In genomic region chr11:126267650-126268049, GRCh38 we compare ENCODE assay signal across 7 cellular contexts. TPM values are rescaled to one million over a fixed set of nuclear protein-coding genes. Genes with fewer than 3 reads are reported as not detected.
A peak's percentile ranks its signal among the peaks of the same experiment; 100 is the strongest.
DNase-seq lines count a peak whose midpoint lies in the region; ATAC-seq and TF ChIP-seq lines count a peak whose summit lies in the region.

No MANE protein-coding gene starts in this region.

- H3K36me3 ChIP-seq in HEK293 (ENCODE audit: control insufficient read depth in 2 of 2, insufficient read depth in 1 of 2, low read length in 2 of 2): peaks cover 4 to 64% of the 10 kb centered on the region in 2 experiments; a peak in 2 of 3 replicates

- H3K4me3 Mint-ChIP-seq in activated T-helper 1 cell treated with anti-CD3 and anti-CD28 coated beads, Interleukin-12 subunit alpha, Interleukin-12 subunit beta, Interleukin-2, Interleukin-4 antibody, amounts not matched to agents 30 ng/mL and 10 ng/mL and 1 ng/mL, durations not matched to agents 14 hours and 24 hours and 36 hours: peak overlapping the region; percentile 99
- peak overlapping the region; percentile 98 for H3K4me3 Mint-ChIP-seq in stimulated activated effector memory CD8-positive, alpha-beta T cell treated with anti-CD3 and anti-CD28 coated beads, Interleukin-12 subunit alpha, Interleukin-12 subunit beta, amount 100 ng/mL, for 72 hours

- no peak for DNase-seq in activated T-helper 1 cell treated with anti-CD3 and anti-CD28 coated beads, Interleukin-12 subunit alpha, Interleukin-12 subunit beta, Interleukin-2, Interleukin-4 antibody, amounts not matched to agents 30 ng/mL and 10 ng/mL and 1 ng/mL, durations not matched to agents 14 hours and 24 hours and 36 hours (ENCODE audit: low spot score)
- DNase-seq in stimulated activated effector memory CD8-positive, alpha-beta T cell treated with anti-CD3 and anti-CD28 coated beads, Interleukin-12 subunit alpha, Interleukin-12 subunit beta, amount 100 ng/mL, for 72 hours (ENCODE audit: low spot score in 2 of 2): no peak
- DNase-seq in iPS-NIHi7 (ENCODE audit: extremely low spot score) (no peak), GM20000 (ENCODE audit: low spot score) (no peak), KBM-7 (no peak)

- no peak for ATAC-seq in stimulated activated effector memory CD8-positive, alpha-beta T cell treated with anti-CD3 and anti-CD28 coated beads, Interleukin-12 subunit alpha, Interleukin-12 subunit beta, amount 100 ng/mL, for 72 hours

- CTCF ChIA-PET in HEK293 (lab: Yijun Ruan, JAX): interaction anchor here (0.7 kb wide), 1 partner anchor 344 kb away, joined by 4 read pairs; no protein-coding TSS in a partner anchor

- POLR2A ChIA-PET in HEK293 (lab: Yijun Ruan, JAX): interaction anchor here (1.4 kb wide), 1 partner anchor 87 kb away, joined by 4 read pairs; no protein-coding TSS in a partner anchor

- H3K9me3 ChIP-seq in HEK293 (ENCODE audit: control insufficient read depth, insufficient read depth, low read depth, low read length): no peaks in the 10 kb centered on the region

- no peak overlapping the region; the same call in 1 of the 2 replicates for H3K27ac ChIP-seq in HEK293 (ENCODE audit: extremely low read depth, low read depth, low read length)

- no peaks in the 10 kb centered on the region for H3K27me3 Mint-ChIP-seq in activated T-helper 1 cell treated with anti-CD3 and anti-CD28 coated beads, Interleukin-12 subunit alpha, Interleukin-12 subunit beta, Interleukin-2, Interleukin-4 antibody, amounts not matched to agents 30 ng/mL and 10 ng/mL and 1 ng/mL, durations not matched to agents 14 hours and 24 hours and 36 hours (ENCODE audit: insufficient read depth)

- no peaks in the 10 kb centered on the region for H3K4me1 ChIP-seq in HEK293 (ENCODE audit: control insufficient read depth, insufficient read depth, low read length)

- H3K4me3 ChIP-seq in HEK293 (ENCODE audit: low read depth, low read length) (peak overlapping the region; percentile 94), iPS-11a (ENCODE audit: low read depth, low read length) (peak overlapping the region; percentile 95)

- TF ChIP-seq CTCF in HEK293 (tag by site-specific recombination; IDR thresholded peaks at IDR 0.05) (no peak), GM20000 (IDR thresholded peaks at IDR 0.05; ENCODE audit: extremely low read depth, missing control alignments) (no peak)

- peaks cover 45% of the 10 kb centered on the region for H3K4me1 Mint-ChIP-seq in activated T-helper 1 cell treated with anti-CD3 and anti-CD28 coated beads, Interleukin-12 subunit alpha, Interleukin-12 subunit beta, Interleukin-2, Interleukin-4 antibody, amounts not matched to agents 30 ng/mL and 10 ng/mL and 1 ng/mL, durations not matched to agents 14 hours and 24 hours and 36 hours (ENCODE audit: low read depth)
- H3K4me1 Mint-ChIP-seq in stimulated activated effector memory CD8-positive, alpha-beta T cell treated with anti-CD3 and anti-CD28 coated beads, Interleukin-12 subunit alpha, Interleukin-12 subunit beta, amount 100 ng/mL, for 72 hours: peaks cover 49% of the 10 kb centered on the region

- H3K36me3 Mint-ChIP-seq in activated T-helper 1 cell treated with anti-CD3 and anti-CD28 coated beads, Interleukin-12 subunit alpha, Interleukin-12 subunit beta, Interleukin-2, Interleukin-4 antibody, amounts not matched to agents 30 ng/mL and 10 ng/mL and 1 ng/mL, durations not matched to agents 14 hours and 24 hours and 36 hours (ENCODE audit: low read depth): peaks cover 54% of the 10 kb centered on the region
- H3K36me3 Mint-ChIP-seq in stimulated activated effector memory CD8-positive, alpha-beta T cell treated with anti-CD3 and anti-CD28 coated beads, Interleukin-12 subunit alpha, Interleukin-12 subunit beta, amount 100 ng/mL, for 72 hours: peaks cover 74% of the 10 kb centered on the region

- intact Hi-C loops in activated T-helper 1 cell treated with anti-CD3 and anti-CD28 coated beads, Interleukin-12 subunit alpha, Interleukin-12 subunit beta, Interleukin-2, Interleukin-4 antibody, amounts not matched to agents 30 ng/mL and 10 ng/mL and 1 ng/mL, durations not matched to agents 14 hours and 24 hours and 36 hours (cut with micrococcal nuclease): loop anchor here (1.0 to 2.0 kb wide), 4 partner anchors 89 to 641 kb away; partner anchors contain the start of gene HYLS1

- no peaks in the 10 kb centered on the region for H3K9me3 Mint-ChIP-seq in activated T-helper 1 cell treated with anti-CD3 and anti-CD28 coated beads, Interleukin-12 subunit alpha, Interleukin-12 subunit beta, Interleukin-2, Interleukin-4 antibody, amounts not matched to agents 30 ng/mL and 10 ng/mL and 1 ng/mL, durations not matched to agents 14 hours and 24 hours and 36 hours
- no peaks in the 10 kb centered on the region for H3K9me3 Mint-ChIP-seq in stimulated activated effector memory CD8-positive, alpha-beta T cell treated with anti-CD3 and anti-CD28 coated beads, Interleukin-12 subunit alpha, Interleukin-12 subunit beta, amount 100 ng/mL, for 72 hours

- in situ Hi-C loops in KBM-7 (cut with MboI; ENCODE audit: low pct_unique_long_range_greater_than_20kb, low sequenced_read_pairs): no loop called here

- peak overlapping the region; percentile 96 for H3K27ac Mint-ChIP-seq in activated T-helper 1 cell treated with anti-CD3 and anti-CD28 coated beads, Interleukin-12 subunit alpha, Interleukin-12 subunit beta, Interleukin-2, Interleukin-4 antibody, amounts not matched to agents 30 ng/mL and 10 ng/mL and 1 ng/mL, durations not matched to agents 14 hours and 24 hours and 36 hours
- peak overlapping the region; percentile 98 for H3K27ac Mint-ChIP-seq in stimulated activated effector memory CD8-positive, alpha-beta T cell treated with anti-CD3 and anti-CD28 coated beads, Interleukin-12 subunit alpha, Interleukin-12 subunit beta, amount 100 ng/mL, for 72 hours

TF ChIP-seq in HEK293, 187 proteins besides CTCF, POLR2A, EP300 and RAD21:
- TF ChIP-seq ATF2 (tag by site-specific recombination; IDR thresholded peaks at IDR 0.05; ENCODE audit: low read depth) (0 out of 2 replicates have a peak, but pooled peaks have one; percentile 21), ZNF169 (tag by site-specific recombination; IDR thresholded peaks at IDR 0.05) (no peak)

RNA-seq across cellular contexts. Expression of gene SRPRA, which starts 1.0 kb away (rescaled TPM):
- total RNA-seq in activated T-helper 1 cell treated with anti-CD3 and anti-CD28 coated beads, Interleukin-12 subunit alpha, Interleukin-12 subunit beta, Interleukin-2, Interleukin-4 antibody, amounts not matched to agents 30 ng/mL and 10 ng/mL and 1 ng/mL, durations not matched to agents 14 hours and 24 hours and 36 hours: 194 and 195 TPM in 2 replicates

RNA-seq across cellular contexts. Expression of gene FOXRED1, which starts 1.3 kb away (rescaled TPM):
- total RNA-seq in activated T-helper 1 cell treated with anti-CD3 and anti-CD28 coated beads, Interleukin-12 subunit alpha, Interleukin-12 subunit beta, Interleukin-2, Interleukin-4 antibody, amounts not matched to agents 30 ng/mL and 10 ng/mL and 1 ng/mL, durations not matched to agents 14 hours and 24 hours and 36 hours: 52.9 and 56.5 TPM in 2 replicates

RNA-seq across cellular contexts. Expression of gene TIRAP, which starts 15.2 kb away (rescaled TPM):
- total RNA-seq in activated T-helper 1 cell treated with anti-CD3 and anti-CD28 coated beads, Interleukin-12 subunit alpha, Interleukin-12 subunit beta, Interleukin-2, Interleukin-4 antibody, amounts not matched to agents 30 ng/mL and 10 ng/mL and 1 ng/mL, durations not matched to agents 14 hours and 24 hours and 36 hours: 13.0 and 15.0 TPM in 2 replicates

RNA-seq across cellular contexts. Expression of gene DCPS, which starts 36.2 kb away (rescaled TPM):
- total RNA-seq in activated T-helper 1 cell treated with anti-CD3 and anti-CD28 coated beads, Interleukin-12 subunit alpha, Interleukin-12 subunit beta, Interleukin-2, Interleukin-4 antibody, amounts not matched to agents 30 ng/mL and 10 ng/mL and 1 ng/mL, durations not matched to agents 14 hours and 24 hours and 36 hours: 40.4 and 40.5 TPM in 2 replicates

RNA-seq across cellular contexts. Expression of gene FAM118B, which starts 56.1 kb away (rescaled TPM):
- 13.2 and 16.4 TPM in 2 replicates for total RNA-seq in activated T-helper 1 cell treated with anti-CD3 and anti-CD28 coated beads, Interleukin-12 subunit alpha, Interleukin-12 subunit beta, Interleukin-2, Interleukin-4 antibody, amounts not matched to agents 30 ng/mL and 10 ng/mL and 1 ng/mL, durations not matched to agents 14 hours and 24 hours and 36 hours
